24 cellular contexts compared by ENCODE assay signal in the genomic region with DNA sequence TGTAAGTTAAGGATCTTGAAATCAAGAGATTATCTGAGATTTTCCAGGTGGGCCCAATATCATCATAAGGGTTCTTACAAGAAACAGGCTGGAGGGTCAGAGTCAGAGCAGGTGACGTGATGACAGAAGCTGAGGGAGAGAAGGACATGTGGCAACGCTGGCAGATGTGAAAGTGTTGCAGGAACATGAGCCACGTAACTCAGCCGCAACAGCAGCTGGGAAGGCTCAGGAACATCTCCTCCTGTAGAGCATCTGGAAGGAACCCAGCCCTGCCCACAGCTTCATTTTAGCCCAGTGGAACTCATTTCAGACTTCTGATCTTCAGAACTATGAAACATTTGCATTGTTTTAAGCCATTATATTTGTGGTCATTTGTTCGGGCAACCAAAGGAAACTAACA.
DNase-seq lines count a peak whose midpoint lies in the region; ATAC-seq and TF ChIP-seq lines count a peak whose summit lies in the region.
"Had no signal": no experiment of that assay in that cellular context is flagged by ENCODE, and none has a peak within 500 bp of the region (broad histone marks: within the 10 kb centered on the region; RNA-seq: fewer than 3 reads in every experiment).

No MANE protein-coding gene starts in this region.

- ATAC-seq in Right ventricle myocardium superior (ENCODE audit: poor library complexity) = peak; percentile 25
- ATAC-seq in GM21381 (IDR thresholded peaks at IDR 0.05; ENCODE audit: unreplicated experiment) = no peak
- ATAC-seq: activated naive CD4-positive, alpha-beta T cell treated with anti-CD3 and anti-CD28 coated beads, Interleukin-2, amount 50 U/mL, for 72 hours; stimulated activated naive B cell treated with anti-CD40 and anti-IgM and Interleukin-4, amounts not matched to agents 10 μg/mL and 1 μg/mL and 100 μg/mL, for 72 hours had no signal

- no peak overlapping the region for H3K9ac ChIP-seq in adipocyte (ENCODE audit: low read length)
- H3K9ac ChIP-seq: BLaER1 had no signal

- H3K9me3 ChIP-seq in right atrium auricular region (no peaks in the 10 kb centered on the region), adipocyte (ENCODE audit: control insufficient read depth, low read length) (no peaks in the 10 kb centered on the region)
- H3K9me3 ChIP-seq: BLaER1, colonic mucosa, esophagus squamous epithelium, thoracic aorta had no signal

- no peaks in the 10 kb centered on the region for H3K36me3 ChIP-seq in right atrium auricular region
- no peaks in the 10 kb centered on the region for H3K36me3 ChIP-seq in adipocyte (ENCODE audit: control insufficient read depth, insufficient read depth, low read length, severe bottlenecking)
- H3K36me3 ChIP-seq: BLaER1, colonic mucosa, esophagus squamous epithelium, thoracic aorta had no signal

- intact Hi-C loops in Right ventricle myocardium superior (cut with DNase I) = no loop called here

- H3K27ac ChIP-seq in right atrium auricular region = no peak overlapping the region
- H3K27ac ChIP-seq: BLaER1, colonic mucosa, esophagus squamous epithelium, hepatocyte, thoracic aorta had no signal

- DNase-seq in Right ventricle myocardium superior (peak; percentile 45), right atrium auricular region (ENCODE audit: low spot score) (no peak), adipocyte (ENCODE audit: low read depth) (peak; percentile 16), fibroblast of villous mesenchyme (ENCODE audit: low read depth) (peak; percentile 91), AML-193 (lab: John Stamatoyannopoulos, UW) (no peak), COLO829 (ENCODE audit: low spot score) (no peak)
- DNase-seq in stimulated activated naive CD4-positive, alpha-beta T cell treated with Interleukin-2 at 50 U/mL for 16 hours (lab: John Stamatoyannopoulos, UW) = no peak
- DNase-seq: 8988T; activated CD4-positive, alpha-beta T cell treated with anti-CD3 and anti-CD28 coated beads, Interleukin-2, amount 10 ng/mL, durations not matched to agents 7 days and 5 days; colonic mucosa; endodermal cell; esophagus squamous epithelium; immature natural killer cell; MM.1S; NCI-H146; NCI-H524; small intestine; stimulated activated CD4-positive, alpha-beta T cell treated with anti-CD3 and anti-CD28 coated beads, Interleukin-2, amount 100 ng/mL, for 24 hours; stimulated activated naive B cell treated with anti-CD40 and anti-IgM and Interleukin-4, amounts not matched to agents 10 μg/mL and 1 μg/mL and 100 μg/mL, for 72 hours had no signal

- H3K4me1 ChIP-seq in right atrium auricular region (no peaks in the 10 kb centered on the region), adipocyte (ENCODE audit: control insufficient read depth, insufficient read depth, low read length) (peaks cover 5% of the 10 kb centered on the region)
- H3K4me1 ChIP-seq: BLaER1, colonic mucosa had no signal

- no peak overlapping the region for H3K4me3 ChIP-seq in right atrium auricular region
- H3K4me3 ChIP-seq in adipocyte (ENCODE audit: low read length) = no peak overlapping the region
- no peak overlapping the region for H3K4me3 ChIP-seq in fibroblast of villous mesenchyme (ENCODE audit: low read depth, low read length)
- H3K4me3 ChIP-seq: BLaER1, colonic mucosa, esophagus squamous epithelium, hepatocyte, thoracic aorta had no signal

- no peaks in the 10 kb centered on the region for H3K27me3 ChIP-seq in right atrium auricular region
- H3K27me3 ChIP-seq in adipocyte (replicated peaks; ENCODE audit: control insufficient read depth, insufficient read depth, low read length) = no peaks in the 10 kb centered on the region
- H3K27me3 ChIP-seq: BLaER1, colonic mucosa, esophagus squamous epithelium, hepatocyte had no signal

- TF ChIP-seq CTCF in right atrium auricular region (IDR thresholded peaks at IDR 0.05) = no peak
- TF ChIP-seq CTCF in fibroblast of villous mesenchyme (IDR thresholded peaks at IDR 0.05; ENCODE audit: insufficient read depth, low read depth, low read length) = no peak

Comparison
In these comparisons a context has a peak if more than half of its experiments do, and no peak if none do; other contexts are left out.
1. DNase-seq: peak in Right ventricle myocardium superior (single experiment), adipocyte (single experiment) and fibroblast of villous mesenchyme (single experiment); none in right atrium auricular region (single experiment), stimulated activated naive CD4-positive, alpha-beta T cell treated with Interleukin-2 at 50 U/mL for 16 hours (single experiment), AML-193 (0 of 2) and COLO829 (single experiment).